11 cellular contexts compared by ENCODE assay signal in the genomic region with DNA sequence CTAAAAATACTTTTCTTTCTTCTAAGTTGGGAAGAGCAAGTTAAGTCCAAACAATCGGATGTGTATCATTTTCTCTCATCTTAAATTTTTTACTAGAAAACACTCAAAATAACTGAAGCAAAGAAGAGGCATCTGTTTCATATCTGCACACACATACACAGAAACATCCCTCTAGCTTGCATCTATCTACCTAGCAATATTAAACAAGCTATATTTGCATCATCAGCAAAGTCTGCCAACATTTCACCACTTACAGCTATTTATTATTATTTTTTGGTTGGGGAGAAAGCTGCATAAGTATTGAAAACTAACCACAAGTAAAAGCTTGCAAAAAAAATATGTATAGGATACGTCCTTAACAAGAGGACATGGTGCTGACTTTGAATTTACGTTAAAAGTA. TPM values are rescaled to one million over a fixed set of nuclear protein-coding genes. Genes with fewer than 3 reads are reported as not detected.
DNase-seq lines count a peak whose midpoint lies in the region; ATAC-seq and TF ChIP-seq lines count a peak whose summit lies in the region.
"Had no signal": no experiment of that assay in that cellular context is flagged by ENCODE, and none has a peak within 500 bp of the region (broad histone marks: within the 10 kb centered on the region; RNA-seq: fewer than 3 reads in every experiment).

No MANE protein-coding gene starts in this region.

- H3K4me3 ChIP-seq in GM12875 (ENCODE audit: low read depth, low read length) (peak overlapping the region; percentile 92), SK-N-MC (peak overlapping the region; percentile 82), fibroblast of the aortic adventitia (ENCODE audit: low read depth, low read length) (peak overlapping the region; percentile 90), sigmoid colon (peak overlapping the region in 3 of 4 donors; percentile 73 to 96 (median 79))

- peaks cover 0 to 54% (median 47%) of the 10 kb centered on the region in 4 donors for H3K4me1 ChIP-seq in sigmoid colon

- no peak for DNase-seq in SK-N-MC (ENCODE audit: low read depth, low spot score)
- DNase-seq in fibroblast of the aortic adventitia (ENCODE audit: low read depth), result no peak
- no peak for DNase-seq in sigmoid colon
- no peak for DNase-seq in COLO668 (lab: John Stamatoyannopoulos, UW; ENCODE audit: unreplicated experiment)
- DNase-seq in NCI-H1105 (lab: John Stamatoyannopoulos, UW), result no peak
- DNase-seq in HCEC 1CT, result no peak
- DNase-seq: activated T-cell treated with anti-CD3 and anti-CD28 coated beads, Interleukin-2, amount 50 U/mL, for 24 hours; retina; SIG-M5 had no signal

- TF ChIP-seq POLR2A in sigmoid colon (IDR thresholded peaks at IDR 0.05), result no peak

- H3K9me3 ChIP-seq in SK-N-MC (ENCODE audit: low read depth, low read length) (no peaks in the 10 kb centered on the region), sigmoid colon (no peaks in the 10 kb centered on the region)

- TF ChIP-seq CTCF in GM12875 (IDR thresholded peaks at IDR 0.05; ENCODE audit: borderline replicate concordance, insufficient read depth, low read depth, low read length), result no peak
- no peak for TF ChIP-seq CTCF in fibroblast of the aortic adventitia (IDR thresholded peaks at IDR 0.05; ENCODE audit: insufficient read depth, low read length)
- no peak for TF ChIP-seq CTCF in sigmoid colon (IDR thresholded peaks at IDR 0.05)

- no peaks in the 10 kb centered on the region for H3K27me3 ChIP-seq in sigmoid colon

- ATAC-seq in GM19467 (IDR thresholded peaks at IDR 0.05; ENCODE audit: unreplicated experiment), result no peak

- WGBS in sigmoid colon, 2 donors, result 14 to 51% methylated on average over 3 of the region's 3 CpGs

- intact Hi-C loops in sigmoid colon (cut with DNase I), result loop anchor here (2.0 kb wide), 2 partner anchors 41 to 69 kb away; no protein-coding TSS in a partner anchor

- H3K9ac ChIP-seq in SK-N-MC (ENCODE audit: insufficient read length), result no peak overlapping the region

- no peak for TF ChIP-seq EP300 in sigmoid colon (IDR thresholded peaks at IDR 0.05)

- H3K27ac ChIP-seq in SK-N-MC, result no peak overlapping the region
- peak overlapping the region; percentile 88 to 98 (median 96) for H3K27ac ChIP-seq in sigmoid colon

- H3K36me3 ChIP-seq in SK-N-MC (ENCODE audit: insufficient read depth, low read length) (no peaks in the 10 kb centered on the region), sigmoid colon (no peaks in the 10 kb centered on the region)

RNA-seq across cellular contexts. Expression of a gene that starts 1.9 kb away (rescaled TPM):
- 50.0 and 76.9 TPM in 2 replicates for total RNA-seq in fibroblast of the aortic adventitia (ENCODE audit: low replicate concordance)
- 10 to 100 TPM; 27.1 to 33.2 (median 27.3) TPM for total RNA-seq in sigmoid colon
- polyA plus RNA-seq in sigmoid colon, result 10 to 100 TPM; 12.3 to 37.4 (median 12.6) TPM
